Comparison of ENCODE assay signal across 12 cellular contexts in genomic region chr7:1535695-1536094, GRCh38. TPM values are rescaled to one million over a fixed set of nuclear protein-coding genes. Genes with fewer than 3 reads are reported as not detected.
DNase-seq lines count a peak whose midpoint lies in the region; ATAC-seq and TF ChIP-seq lines count a peak whose summit lies in the region.
"Had no signal": no experiment of that assay in that cellular context is flagged by ENCODE, and none has a peak within 500 bp of the region (broad histone marks: within the 10 kb centered on the region; RNA-seq: fewer than 3 reads in every experiment).

No MANE protein-coding gene starts in this region.

- H3K27ac ChIP-seq in mesodermal cell (ENCODE audit: low read depth, low read length, severe bottlenecking) (peak overlapping the region; percentile 100), upper lobe of left lung (peak overlapping the region; percentile 95 to 98 (median 96))
- H3K27ac ChIP-seq: HL-60 had no signal

- H3K4me3 ChIP-seq in mesodermal cell (ENCODE audit: extremely low read depth, insufficient read depth, low read length, poor library complexity, severe bottlenecking): no peak overlapping the region
- no peak overlapping the region for H3K4me3 ChIP-seq in upper lobe of left lung

- no peaks in the 10 kb centered on the region for H3K27me3 ChIP-seq in upper lobe of left lung

- no peak for TF ChIP-seq POLR2A in upper lobe of left lung (IDR thresholded peaks at IDR 0.05)

- H3K9me3 ChIP-seq in mesodermal cell (ENCODE audit: control insufficient read depth, low read length) (no peaks in the 10 kb centered on the region), upper lobe of left lung (no peaks in the 10 kb centered on the region)

- H3K36me3 ChIP-seq in mesodermal cell (ENCODE audit: control insufficient read depth, insufficient read depth, low read length) (peaks cover 20% of the 10 kb centered on the region), upper lobe of left lung (peaks cover 13 to 38% (median 28%) of the 10 kb centered on the region in 4 donors)

- ATAC-seq in upper lobe of left lung (ENCODE audit: low FRiP score in 2 of 2): no peak
- ATAC-seq in GM18873 (IDR thresholded peaks at IDR 0.05; ENCODE audit: low FRiP score, unreplicated experiment): no peak
- ATAC-seq: activated naive CD4-positive, alpha-beta T cell treated with anti-CD3 and anti-CD28 coated beads, Interleukin-2, amount 50 U/mL, for 72 hours had no signal

- H3K4me1 ChIP-seq in mesodermal cell (ENCODE audit: control insufficient read depth, insufficient read depth, low read length, poor library complexity, severe bottlenecking): peaks cover 71% of the 10 kb centered on the region
- H3K4me1 ChIP-seq in upper lobe of left lung: peaks cover 52 to 77% (median 60%) of the 10 kb centered on the region in 4 donors

- DNase-seq in MV-4-11 (lab: John Stamatoyannopoulos, UW) (peak; percentile 45), dermis blood vessel endothelial cell (peak; percentile 80), upper lobe of left lung (peak in 1 of 2 donors; percentile 82)
- DNase-seq in activated CD8-positive, alpha-beta memory T cell treated with anti-CD3 and anti-CD28 coated beads for 24 hours: no peak
- no peak for DNase-seq in stimulated activated CD8-positive, alpha-beta memory T cell treated with anti-CD3 and anti-CD28 coated beads, Interleukin-4, amount 100 ng/mL, for 48 hours
- DNase-seq: NCI-H446; nucleus accumbens; stimulated activated CD4-positive, alpha-beta T cell treated with anti-CD3 and anti-CD28 coated beads, Interleukin-2, amount 100 ng/mL, for 48 hours had no signal

- TF ChIP-seq EP300 in upper lobe of left lung (IDR thresholded peaks at IDR 0.05): no peak

- WGBS in mesodermal cell (ENCODE audit: insufficient coverage in 2 of 2), 2 experiments: 79 to 81% methylated on average over 11 to 15 of the region's 15 CpGs
- WGBS in upper lobe of left lung, 2 donors: 62 to 88% methylated on average over 6 to 13 of the region's 15 CpGs

- TF ChIP-seq CTCF in upper lobe of left lung (IDR thresholded peaks at IDR 0.05): no peak

RNA-seq across cellular contexts. Expression of gene MAFK, which starts 5.2 kb away (rescaled TPM):
- 34.7 and 42.9 TPM in 2 replicates for total RNA-seq in dermis blood vessel endothelial cell
- 17.9 TPM for polyA plus RNA-seq in mesodermal cell (2013, experiment 1 of 2)
- 15.4 TPM for polyA plus RNA-seq in mesodermal cell (2013, experiment 2 of 2)
- total RNA-seq in upper lobe of left lung: 100 to 1,000 TPM in 1 of 6 donors, 10 to 100 TPM in 5; 48.0 to 117 (median 77.9) TPM

RNA-seq across cellular contexts. Expression of gene TMEM184A, which starts 20.3 kb away (rescaled TPM):
- total RNA-seq in dermis blood vessel endothelial cell (under 0.01 and 0.05 TPM in 2 replicates), upper lobe of left lung (10 to 100 TPM in 3 of 6 donors, 1 to 10 TPM in 3; 5.0 to 11.7 (median 10.4) TPM)
- 1.8 TPM for polyA plus RNA-seq in mesodermal cell (2013, experiment 1 of 2)
- 0.86 TPM for polyA plus RNA-seq in mesodermal cell (2013, experiment 2 of 2)

RNA-seq across cellular contexts. Expression of gene INTS1, which starts 31.5 kb away (rescaled TPM):
- total RNA-seq in dermis blood vessel endothelial cell: 44.6 and 80.1 TPM in 2 replicates
- polyA plus RNA-seq in mesodermal cell (2013, experiment 1 of 2): 71.6 TPM
- 53.3 TPM for polyA plus RNA-seq in mesodermal cell (2013, experiment 2 of 2)
- 100 to 1,000 TPM in 2 of 6 donors, 10 to 100 TPM in 4; 38.6 to 215 (median 72.3) TPM for total RNA-seq in upper lobe of left lung

RNA-seq across cellular contexts. Expression of gene PSMG3, which starts 34.1 kb away (rescaled TPM):
- total RNA-seq in dermis blood vessel endothelial cell (12.6 and 20.1 TPM in 2 replicates), upper lobe of left lung (10 to 100 TPM; 19.0 to 53.1 (median 21.6) TPM)
- polyA plus RNA-seq in mesodermal cell (2013, experiment 1 of 2): 28.0 TPM
- 22.4 TPM for polyA plus RNA-seq in mesodermal cell (2013, experiment 2 of 2)

Comparison
In these comparisons a context has a peak if more than half of its experiments do, and no peak if none do; other contexts are left out.
1. DNase-seq: peak in MV-4-11 (single experiment) and dermis blood vessel endothelial cell (single experiment); none in activated CD8-positive, alpha-beta memory T cell treated with anti-CD3 and anti-CD28 coated beads for 24 hours (single experiment) and stimulated activated CD8-positive, alpha-beta memory T cell treated with anti-CD3 and anti-CD28 coated beads, Interleukin-4, amount 100 ng/mL, for 48 hours (single experiment).